ENCODE assay signal across 11 cellular contexts in the genomic region with DNA sequence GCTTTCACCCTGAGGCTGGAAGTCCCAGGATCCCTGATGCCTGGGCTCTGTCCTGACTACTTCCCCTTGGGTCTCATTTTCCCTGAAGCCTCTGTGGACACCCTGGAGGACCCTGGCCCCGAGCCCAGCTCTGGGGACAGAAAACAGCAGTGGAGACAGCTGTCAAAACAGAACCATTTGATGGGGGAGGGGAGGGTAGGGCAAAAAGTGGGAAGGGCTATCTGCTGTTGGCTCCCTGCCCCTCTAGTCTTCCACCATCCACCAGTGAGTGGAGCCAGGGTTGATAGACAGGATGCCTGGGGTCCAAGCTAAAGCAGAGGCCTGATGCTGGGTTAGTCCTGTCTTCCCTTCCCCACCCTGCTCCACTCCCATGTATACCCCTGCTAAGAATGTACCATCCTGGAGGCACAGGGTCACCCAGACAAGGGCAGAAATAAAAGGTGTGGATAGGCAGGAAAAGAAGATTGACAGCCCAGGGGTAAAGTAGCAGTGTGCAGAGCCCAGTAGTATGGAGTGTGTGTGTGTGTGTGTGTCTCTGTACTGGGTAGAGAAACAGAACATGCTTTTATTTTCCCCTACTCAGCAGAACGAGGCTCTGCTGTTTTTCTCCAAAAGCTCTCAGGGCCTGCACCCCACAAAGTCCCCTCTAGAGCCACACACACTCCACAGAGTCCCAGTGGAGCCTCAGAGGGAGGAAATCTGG. TPM values are rescaled to one million over a fixed set of nuclear protein-coding genes. Genes with fewer than 3 reads are reported as not detected.
A peak's percentile ranks its signal among the peaks of the same experiment; 100 is the strongest.
DNase-seq lines count a peak whose midpoint lies in the region; ATAC-seq, FAIRE-seq and TF ChIP-seq lines count a peak whose summit lies in the region.
"Had no signal": no experiment of that assay in that cellular context is flagged by ENCODE, and none has a peak within 500 bp of the region (broad histone marks: within the 10 kb centered on the region; RNA-seq: fewer than 3 reads in every experiment).

No MANE protein-coding gene starts in this region.

- no peak for ATAC-seq in GM18870 (IDR thresholded peaks at IDR 0.05; ENCODE audit: unreplicated experiment)
- ATAC-seq in GM21576 (IDR thresholded peaks at IDR 0.05; ENCODE audit: unreplicated experiment): no peak

- no peak overlapping the region for H2AFZ ChIP-seq in astrocyte (ENCODE audit: low read depth, low read length)
- no peak overlapping the region for H2AFZ ChIP-seq in neural progenitor cell (replicated peaks)

- H4K20me1 ChIP-seq in BLaER1 (peaks cover 48% of the 10 kb centered on the region), astrocyte (ENCODE audit: insufficient read depth, low read length) (peaks cover 4% of the 10 kb centered on the region), neural progenitor cell (ENCODE audit: low read depth) (peaks cover 78% of the 10 kb centered on the region)

- H3K9ac ChIP-seq in BLaER1 (peak overlapping the region; percentile 60; the same call in 1 of the 2 replicates), astrocyte (ENCODE audit: low read length) (no peak overlapping the region), neural progenitor cell (no peak overlapping the region)

- H3K4me3 ChIP-seq in BLaER1 (no peak overlapping the region), astrocyte (ENCODE audit: insufficient read depth, low read depth, low read length) (no peak overlapping the region), neural progenitor cell (no peak overlapping the region), WERI-Rb-1 (ENCODE audit: low read depth, low read length) (no peak overlapping the region)
- H3K4me3 ChIP-seq: HAP-1 had no signal

- H3K9me3 Mint-ChIP-seq in astrocyte (ENCODE audit: unreplicated experiment): peaks cover 1% of the 10 kb centered on the region
- no peaks in the 10 kb centered on the region for H3K9me3 Mint-ChIP-seq in neural progenitor cell

- DNase-seq in NCI-H1092 treated with DMSO at 0.1 percent for 48 hours (lab: John Stamatoyannopoulos, UW) (peak; percentile 93), astrocyte (ENCODE audit: low read depth) (no peak), neural progenitor cell (ENCODE audit: low spot score) (no peak), WERI-Rb-1 (no peak), NCI-H226 (no peak)
- DNase-seq: C1 segment of cervical spinal cord had no signal

- H3K4me2 ChIP-seq in BLaER1 (peak overlapping the region; percentile 87), astrocyte (ENCODE audit: low read length) (peak overlapping the region; percentile 13), neural progenitor cell (no peak overlapping the region)

- H3K9me3 ChIP-seq in BLaER1: no peaks in the 10 kb centered on the region
- H3K9me3 ChIP-seq in astrocyte (ENCODE audit: insufficient read depth, low read depth, low read length): no peaks in the 10 kb centered on the region
- H3K9me3 ChIP-seq in neural progenitor cell (ENCODE audit: low read depth): no peaks in the 10 kb centered on the region
- no peaks in the 10 kb centered on the region for H3K9me3 ChIP-seq in WERI-Rb-1 (ENCODE audit: severe bottlenecking)
- H3K9me3 ChIP-seq: HAP-1 had no signal

- H3K36me3 ChIP-seq in BLaER1 (peaks cover 50% of the 10 kb centered on the region), astrocyte (ENCODE audit: insufficient read depth, low read length) (no peaks in the 10 kb centered on the region), neural progenitor cell (no peaks in the 10 kb centered on the region), WERI-Rb-1 (peaks cover 94% of the 10 kb centered on the region)
- H3K36me3 ChIP-seq: HAP-1 had no signal

- peaks cover 82% of the 10 kb centered on the region for H3K4me1 ChIP-seq in BLaER1
- H3K4me1 ChIP-seq in astrocyte (ENCODE audit: insufficient read depth, low read length): peaks cover 30% of the 10 kb centered on the region
- peaks cover 19% of the 10 kb centered on the region for H3K4me1 ChIP-seq in neural progenitor cell
- H3K4me1 ChIP-seq: HAP-1 had no signal

- H3K36me3 Mint-ChIP-seq in astrocyte (ENCODE audit: low read depth, unreplicated experiment) (peaks cover 17% of the 10 kb centered on the region), neural progenitor cell (peaks cover 18% of the 10 kb centered on the region)

- H3K4me1 Mint-ChIP-seq in astrocyte (ENCODE audit: low read depth, unreplicated experiment) (peaks cover 29% of the 10 kb centered on the region), neural progenitor cell (peaks cover 34% of the 10 kb centered on the region)

- no peak for FAIRE-seq in astrocyte (lab: Jason Lieb, UNC)
- FAIRE-seq: endometrium had no signal

- peaks cover 10% of the 10 kb centered on the region for H3F3A ChIP-seq in neural progenitor cell (ENCODE audit: low read depth)

- H3K27ac ChIP-seq in BLaER1 (peak overlapping the region; percentile 8), astrocyte (ENCODE audit: low read depth, low read length) (no peak overlapping the region), neural progenitor cell (no peak overlapping the region), WERI-Rb-1 (no peak overlapping the region)

- peaks cover 11% of the 10 kb centered on the region; the same call in 1 of the 2 replicates for H3K27me3 ChIP-seq in BLaER1
- H3K27me3 ChIP-seq in astrocyte (ENCODE audit: insufficient read depth, low read length): no peaks in the 10 kb centered on the region
- peaks cover 4% of the 10 kb centered on the region for H3K27me3 ChIP-seq in neural progenitor cell
- H3K27me3 ChIP-seq in WERI-Rb-1 (ENCODE audit: insufficient read depth, low read depth, severe bottlenecking): no peaks in the 10 kb centered on the region

- H3K27me3 Mint-ChIP-seq in astrocyte (ENCODE audit: low read depth, unreplicated experiment): peaks cover 6% of the 10 kb centered on the region
- peaks cover 5% of the 10 kb centered on the region for H3K27me3 Mint-ChIP-seq in neural progenitor cell (ENCODE audit: insufficient read depth, low read depth)

- no peak for TF ChIP-seq CTCF in astrocyte (IDR thresholded peaks at IDR 0.05; ENCODE audit: insufficient read depth, low read depth, low read length)
- TF ChIP-seq CTCF in neural progenitor cell (IDR thresholded peaks at IDR 0.05): no peak
- no peak for TF ChIP-seq CTCF in WERI-Rb-1 (IDR thresholded peaks at IDR 0.05; ENCODE audit: low read depth, low read length)

- no peak overlapping the region for H3K27ac Mint-ChIP-seq in astrocyte (ENCODE audit: unreplicated experiment)
- H3K27ac Mint-ChIP-seq in neural progenitor cell: peak overlapping the region; percentile 57

- H3K4me3 Mint-ChIP-seq in astrocyte (ENCODE audit: unreplicated experiment) (no peak overlapping the region), neural progenitor cell (no peak overlapping the region)

- H3K79me2 ChIP-seq in astrocyte (ENCODE audit: insufficient read depth, low read length) (no peaks in the 10 kb centered on the region), neural progenitor cell (ENCODE audit: low read depth) (peaks cover 11% of the 10 kb centered on the region)

RNA-seq across cellular contexts. Expression of gene ZNF385A, which starts 9.8 kb away (rescaled TPM):
- total RNA-seq in astrocyte (23.0 and 24.4 TPM in 2 replicates), neural progenitor cell (ENCODE audit: low replicate concordance) (6.2 and 7.2 TPM in 2 replicates)

RNA-seq across cellular contexts. Expression of gene GPR84, which starts 10.4 kb away (rescaled TPM):
- not detected in 2 replicates for total RNA-seq in astrocyte
- total RNA-seq in neural progenitor cell (ENCODE audit: low replicate concordance): not detected in 2 replicates

RNA-seq across cellular contexts. Expression of gene ITGA5, which starts 44.4 kb away (rescaled TPM):
- total RNA-seq in astrocyte: 317 and 382 TPM in 2 replicates
- total RNA-seq in neural progenitor cell (ENCODE audit: low replicate concordance): 37.7 and 70.8 TPM in 2 replicates

RNA-seq across cellular contexts. Expression of gene COPZ1, which starts 49.8 kb away (rescaled TPM):
- total RNA-seq in astrocyte (134 and 136 TPM in 2 replicates), neural progenitor cell (ENCODE audit: low replicate concordance) (197 and 219 TPM in 2 replicates)
